In genomic region chr1:204096931-204097330, GRCh38 we compare ENCODE assay signal across 15 cellular contexts.
"Had no signal": no experiment of that assay in that cellular context is flagged by ENCODE, and none has a peak within 500 bp of the region (broad histone marks: within the 10 kb centered on the region; RNA-seq: fewer than 3 reads in every experiment).

No MANE protein-coding gene starts in this region.

- DNase-seq: activated naive CD4-positive, alpha-beta T cell; anterior cingulate cortex; caudate nucleus; dorsolateral prefrontal cortex; foreskin fibroblast; left lung; mammary epithelial cell; pancreas; stimulated activated CD4-positive, alpha-beta T cell treated with anti-CD3 and anti-CD28 coated beads, Interleukin-4, amount 100 ng/mL, for 1 hour; T-helper 1 cell; T1000 had no signal

- H3K9me3 Mint-ChIP-seq: brain had no signal

- H3K4me3 Mint-ChIP-seq: brain had no signal

- ATAC-seq: activated CD4-positive, CD25-positive, alpha-beta regulatory T cell treated with anti-CD3 and anti-CD28 coated beads, Interleukin-2, amount 50 U/mL, for 24 hours; left lung; pancreas; sciatic nerve; SK-N-SH treated with all-trans-retinoic acid at 6 μM for 48 hours had no signal

- H3K36me3 Mint-ChIP-seq: brain had no signal
